18 cellular contexts compared by ENCODE assay signal in genomic region chr5:142134333-142135010, GRCh38.
"Had no signal": no experiment of that assay in that cellular context is flagged by ENCODE, and none has a peak within 500 bp of the region (broad histone marks: within the 10 kb centered on the region; RNA-seq: fewer than 3 reads in every experiment).

No MANE protein-coding gene starts in this region.

- H3K27me3 ChIP-seq: cardiac muscle cell, heart right ventricle, sigmoid colon, testis had no signal

- H3K27ac ChIP-seq: cardiac muscle cell, left ventricle myocardium inferior, sigmoid colon, testis had no signal

- H3K9me3 ChIP-seq: heart right ventricle, left ventricle myocardium inferior, sigmoid colon, testis had no signal

- FAIRE-seq: colon, frontal cortex had no signal

- DNase-seq: activated CD4-positive, alpha-beta T cell treated with anti-CD3 and anti-CD28 coated beads for 1 hour; activated CD4-positive, alpha-beta T cell treated with anti-CD3 and anti-CD28 coated beads, Interleukin-2, amount 50 U/mL, for 48 hours; activated CD8-positive, alpha-beta memory T cell treated with anti-CD3 and anti-CD28 coated beads, Interleukin-2, amount 10 ng/mL, durations not matched to agents 7 days and 5 days; activated gamma-delta T cell treated with Interleukin-2 at 50 U/mL for 16 hours; activated T-cell treated with anti-CD3 and anti-CD28 coated beads, Interleukin-2, amount 50 U/mL, for 72 hours; heart right ventricle; islet precursor cell; left ventricle myocardium inferior; mesenchymal stem cell; sigmoid colon; stimulated activated CD4-positive, alpha-beta T cell treated with anti-CD3 and anti-CD28 coated beads, Interleukin-12 subunit alpha, Interleukin-12 subunit beta, amount 100 ng/mL, for 4 hours; stimulated activated CD4-positive, alpha-beta T cell treated with anti-CD3 and anti-CD28 coated beads, Interleukin-4, amount 100 ng/mL, for 1 hour; stimulated activated CD8-positive, alpha-beta memory T cell treated with anti-CD3 and anti-CD28 coated beads, Interleukin-4, amount 100 ng/mL, for 48 hours; stimulated activated naive CD8-positive, alpha-beta T cell treated with anti-CD3 and anti-CD28 coated beads, Interleukin-15, amount 100 ng/mL, for 72 hours; testis had no signal

- H3K4me1 ChIP-seq: testis had no signal

- H3K4me3 ChIP-seq: cardiac muscle cell, heart right ventricle, left ventricle myocardium inferior, sigmoid colon, testis had no signal
